Comparison of ENCODE assay signal across 20 cellular contexts in the genomic region with DNA sequence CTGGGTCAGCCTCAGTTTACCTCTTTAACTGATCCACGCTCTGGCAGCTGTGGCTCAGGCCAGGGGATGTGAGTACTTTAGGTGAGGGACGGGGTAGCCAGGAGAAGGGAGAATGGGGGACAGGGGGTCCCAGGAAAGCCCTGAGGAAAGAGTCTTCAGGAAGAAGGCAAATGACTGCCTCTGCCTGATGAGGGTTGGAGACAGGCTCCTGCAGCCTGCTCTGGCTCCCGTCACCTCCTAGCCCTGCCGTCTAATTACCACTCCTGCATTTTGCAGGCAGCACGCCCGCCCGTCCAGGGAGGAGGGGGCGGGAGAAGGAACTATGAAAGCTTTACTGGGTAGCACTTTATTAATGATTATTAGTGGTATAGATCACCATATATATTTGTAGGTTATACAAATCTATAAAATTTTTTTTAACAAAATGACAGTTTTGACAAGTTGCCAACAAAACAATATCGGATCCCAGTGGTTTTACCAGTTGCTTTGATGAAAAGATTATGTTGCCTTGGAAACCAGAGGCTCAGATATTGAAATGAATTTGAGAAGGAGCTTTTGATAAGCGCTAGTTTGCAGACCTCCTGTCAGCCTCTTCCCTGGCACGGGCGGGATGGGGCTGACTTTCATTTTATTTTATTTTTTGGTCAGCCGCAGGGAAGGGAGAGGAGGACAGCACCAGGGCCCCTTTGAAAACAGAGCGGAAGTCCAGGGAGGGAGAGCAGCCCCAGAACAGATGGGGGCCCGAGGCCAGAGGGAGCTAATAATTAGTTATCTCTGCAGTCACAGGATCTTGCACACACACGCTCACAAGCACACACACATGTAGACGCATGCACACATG.
DNase-seq lines count a peak whose midpoint lies in the region; ATAC-seq and TF ChIP-seq lines count a peak whose summit lies in the region.
"Had no signal": no experiment of that assay in that cellular context is flagged by ENCODE, and none has a peak within 500 bp of the region (broad histone marks: within the 10 kb centered on the region; RNA-seq: fewer than 3 reads in every experiment).

No MANE protein-coding gene starts in this region.

- WGBS in mesendoderm (ENCODE audit: extremely low coverage, insufficient coverage, low lambda C conversion rate): no CpG with 5 or more reads among the region's 17 CpGs
- 70% methylated on average over 17 of the region's 17 CpGs for WGBS in smooth muscle cell (ENCODE audit: low lambda C conversion rate)

- no peak overlapping the region for H2BK120ac ChIP-seq in mesendoderm (ENCODE audit: low read depth, low read length)

- H3F3A ChIP-seq in smooth muscle cell (ENCODE audit: low read depth): no peaks in the 10 kb centered on the region

- no peak overlapping the region for H3K9ac ChIP-seq in mesendoderm (ENCODE audit: low read length)
- no peak overlapping the region for H3K9ac ChIP-seq in smooth muscle cell (ENCODE audit: low read depth)

- H3K4me3 ChIP-seq in mesendoderm (ENCODE audit: low read length) (no peak overlapping the region), lower lobe of right lung (no peak overlapping the region), smooth muscle cell (no peak overlapping the region)
- H3K4me3 ChIP-seq: ovary, SJSA1, suprapubic skin had no signal

- H3K27me3 ChIP-seq in mesendoderm (ENCODE audit: insufficient read depth, low read length, poor library complexity): no peaks in the 10 kb centered on the region
- peaks cover 17% of the 10 kb centered on the region for H3K27me3 ChIP-seq in lower lobe of right lung (ENCODE audit: low read depth)
- peaks cover 31% of the 10 kb centered on the region for H3K27me3 ChIP-seq in smooth muscle cell (ENCODE audit: low read depth)
- H3K27me3 ChIP-seq: ovary, SJSA1 had no signal

- ATAC-seq in lower lobe of right lung (no peak), HG03159 (IDR thresholded peaks at IDR 0.05; ENCODE audit: unreplicated experiment) (no peak)
- ATAC-seq: activated T-cell treated with anti-CD3 and anti-CD28 coated beads, Interleukin-2, amount 50 U/mL, for 4 hours; T-helper 17 cell had no signal

- H3K9me3 ChIP-seq in lower lobe of right lung (no peaks in the 10 kb centered on the region), smooth muscle cell (replicated peaks; ENCODE audit: low read depth) (no peaks in the 10 kb centered on the region)
- H3K9me3 ChIP-seq: heart right ventricle, ovary, SJSA1, suprapubic skin had no signal

- H3K27ac ChIP-seq in mesendoderm (ENCODE audit: low read depth, low read length): no peak overlapping the region
- no peak overlapping the region for H3K27ac ChIP-seq in lower lobe of right lung
- H3K27ac ChIP-seq in smooth muscle cell (ENCODE audit: low read depth): no peak overlapping the region
- H3K27ac ChIP-seq: heart right ventricle, ovary, SJSA1, suprapubic skin had no signal

- H3K36me3 ChIP-seq in mesendoderm (ENCODE audit: control insufficient read depth, insufficient read depth, low read length): no peaks in the 10 kb centered on the region
- no peaks in the 10 kb centered on the region for H3K36me3 ChIP-seq in lower lobe of right lung
- no peaks in the 10 kb centered on the region for H3K36me3 ChIP-seq in smooth muscle cell (ENCODE audit: low read depth)
- H3K36me3 ChIP-seq: ovary, SJSA1, suprapubic skin had no signal

- peak; percentile 55 for DNase-seq in NCI-H1092 treated with DMSO at 0.1 percent for 48 hours (lab: John Stamatoyannopoulos, UW)
- no peak for DNase-seq in NCI-H1092 (lab: John Stamatoyannopoulos, UW)
- peak; percentile 63 for DNase-seq in D341Med (ENCODE audit: low spot score)
- peak; percentile 74 for DNase-seq in SK-N-DZ (ENCODE audit: low spot score)
- DNase-seq in mesendoderm: no peak
- no peak for DNase-seq in lower lobe of right lung
- DNase-seq in smooth muscle cell (lab: John Stamatoyannopoulos, UW; ENCODE audit: unreplicated experiment): no peak
- DNase-seq: activated naive CD4-positive, alpha-beta T cell; activated T-cell treated with anti-CD3 and anti-CD28 coated beads, Interleukin-2, amount 50 U/mL, for 4 hours; AML-193; amniotic stem cell; CD8-positive, alpha-beta memory T cell; effector memory CD4-positive, alpha-beta T cell; stimulated activated CD4-positive, alpha-beta T cell treated with anti-CD3 and anti-CD28 coated beads, Interleukin-4, amount 100 ng/mL, for 1 hour; T-helper 17 cell had no signal

- peak overlapping the region; percentile 3 for H3K56ac ChIP-seq in mesendoderm (ENCODE audit: low read length)

- H3K4me2 ChIP-seq in mesendoderm (ENCODE audit: low read length): no peak overlapping the region
- no peak overlapping the region for H3K4me2 ChIP-seq in smooth muscle cell

- H3K23ac ChIP-seq in mesendoderm (ENCODE audit: low read length): no peak overlapping the region

- H2AK5ac ChIP-seq in mesendoderm (ENCODE audit: low read length): no peak overlapping the region

- intact Hi-C loops in lower lobe of right lung (cut with DNase I): no loop called here

- no peak overlapping the region for H4K8ac ChIP-seq in mesendoderm (ENCODE audit: low read depth, low read length)

- no peak overlapping the region for H2BK15ac ChIP-seq in mesendoderm (replicated peaks; ENCODE audit: low read depth)

- H4K5ac ChIP-seq in mesendoderm (ENCODE audit: low read length): no peak overlapping the region

- no peak overlapping the region for H2BK5ac ChIP-seq in mesendoderm (ENCODE audit: low read length)

- H3K4me1 ChIP-seq in mesendoderm (ENCODE audit: control insufficient read depth, low read depth, low read length) (no peaks in the 10 kb centered on the region), lower lobe of right lung (no peaks in the 10 kb centered on the region), smooth muscle cell (ENCODE audit: low read depth) (no peaks in the 10 kb centered on the region)

- no peaks in the 10 kb centered on the region for H3K79me1 ChIP-seq in mesendoderm (ENCODE audit: low read length)

- H4K20me1 ChIP-seq in smooth muscle cell (ENCODE audit: low read depth): no peaks in the 10 kb centered on the region

- H3K79me2 ChIP-seq in mesendoderm (ENCODE audit: control insufficient read depth, insufficient read depth, low read length) (no peaks in the 10 kb centered on the region), smooth muscle cell (ENCODE audit: low read depth) (no peaks in the 10 kb centered on the region)

- H3K4ac ChIP-seq in mesendoderm (ENCODE audit: low read depth, low read length): no peak overlapping the region

- H3K18ac ChIP-seq in mesendoderm (ENCODE audit: low read length): no peak overlapping the region

- no peak overlapping the region for H2AFZ ChIP-seq in smooth muscle cell (ENCODE audit: low read depth)

- TF ChIP-seq CTCF in lower lobe of right lung (IDR thresholded peaks at IDR 0.05): no peak
- no peak for TF ChIP-seq CTCF in smooth muscle cell (IDR thresholded peaks at IDR 0.05; ENCODE audit: borderline replicate concordance, insufficient read depth, poor library complexity, severe bottlenecking)

Comparison
In these comparisons a context has a peak if more than half of its experiments do, and no peak if none do; other contexts are left out.
1. DNase-seq: peak in NCI-H1092 treated with DMSO at 0.1 percent for 48 hours (single experiment), D341Med (single experiment) and SK-N-DZ (single experiment); none in NCI-H1092 (single experiment), mesendoderm (single experiment), lower lobe of right lung (single experiment) and smooth muscle cell (single experiment).